In genomic region chr22:49674479-49674830, GRCh38 we compare ENCODE assay signal across 17 cellular contexts.
DNase-seq lines count a peak whose midpoint lies in the region; ATAC-seq, FAIRE-seq and TF ChIP-seq lines count a peak whose summit lies in the region.
"Had no signal": no experiment of that assay in that cellular context is flagged by ENCODE, and none has a peak within 500 bp of the region (broad histone marks: within the 10 kb centered on the region; RNA-seq: fewer than 3 reads in every experiment).

No MANE protein-coding gene starts in this region.

- H3K23ac ChIP-seq in H1 (ENCODE audit: insufficient read length), result no peak overlapping the region

- H3K27ac ChIP-seq in H1 (ENCODE audit: low read depth, low read length), result no peak overlapping the region
- no peak overlapping the region for H3K27ac ChIP-seq in osteoblast (ENCODE audit: low read depth, low read length)
- H3K27ac ChIP-seq in left ventricle myocardium inferior (replicated peaks), result no peak overlapping the region
- H3K27ac ChIP-seq: BLaER1 treated with 17β-estradiol and CSF1 and Interleukin-3, amounts not matched to agents 10 nM and 100 nM had no signal

- H3K9ac ChIP-seq in H1 (replicated peaks in 1 of 4; ENCODE audit: extremely low read depth in 1 of 4, low read depth in 3 of 4, low read length in 3 of 4), result no peak overlapping the region
- H3K9ac ChIP-seq: BLaER1 treated with 17β-estradiol and CSF1 and Interleukin-3, amounts not matched to agents 10 nM and 100 nM had no signal

- H3K79me1 ChIP-seq in H1 (ENCODE audit: low read depth, low read length), result no peaks in the 10 kb centered on the region

- FAIRE-seq in H1 (lab: Jason Lieb, UNC), result no peak
- FAIRE-seq: GM12878, GM18507, H54, HepG2 had no signal

- no peak overlapping the region for H3K27ac Mint-ChIP-seq in activated CD8-positive, alpha-beta memory T cell treated with anti-CD3 and anti-CD28 coated beads, Interleukin-2, amount 10 ng/mL, durations not matched to agents 7 days and 5 days
- H3K27ac Mint-ChIP-seq: CD4-positive, CD25-positive, alpha-beta regulatory T cell had no signal

- H3K4ac ChIP-seq in H1 (replicated peaks; ENCODE audit: insufficient read length, low read depth, low read length), result no peak overlapping the region

- no peak for TF ChIP-seq RAD21 in H1 (IDR thresholded peaks at IDR 0.05 in 1 of 2, conservative IDR thresholded peaks at IDR 0.05 in 1 of 2; ENCODE audit: low read depth in 2 of 2, low read length in 2 of 2)

- ATAC-seq in activated CD8-positive, alpha-beta memory T cell treated with anti-CD3 and anti-CD28 coated beads, Interleukin-2, amount 10 ng/mL, durations not matched to agents 7 days and 5 days, result no peak
- ATAC-seq: GM12878, HCT116, HepG2 had no signal

- POLR2A ChIA-PET in H1 (lab: Charles Lee; ENCODE audit: partially characterized antibody), result no interaction called here

- H3K9me3 ChIP-seq in H1 (ENCODE audit: insufficient read depth in 2 of 2, low read depth in 1 of 2, low read length in 1 of 2), result no peaks in the 10 kb centered on the region; a peak in 2 of 4 replicates
- H3K9me3 ChIP-seq in osteoblast (ENCODE audit: low read depth, low read length), result no peaks in the 10 kb centered on the region
- H3K9me3 ChIP-seq in left ventricle myocardium inferior (replicated peaks), result peaks cover 2% of the 10 kb centered on the region

- H4K20me1 ChIP-seq in H1 (replicated peaks in 1 of 2; ENCODE audit: control insufficient read depth in 1 of 2, insufficient read depth in 2 of 2, low read length in 2 of 2), result peaks cover 0 to 1% of the 10 kb centered on the region in 2 experiments
- H4K20me1 ChIP-seq in osteoblast (ENCODE audit: insufficient read depth, low read length), result no peaks in the 10 kb centered on the region
- H4K20me1 ChIP-seq: BLaER1 treated with 17β-estradiol and CSF1 and Interleukin-3, amounts not matched to agents 10 nM and 100 nM had no signal

- no peaks in the 10 kb centered on the region for H3K36me3 Mint-ChIP-seq in activated CD8-positive, alpha-beta memory T cell treated with anti-CD3 and anti-CD28 coated beads, Interleukin-2, amount 10 ng/mL, durations not matched to agents 7 days and 5 days
- H3K36me3 Mint-ChIP-seq: CD4-positive, CD25-positive, alpha-beta regulatory T cell had no signal

- H3K4me2 ChIP-seq in H1 (ENCODE audit: insufficient read depth in 1 of 2, low read depth in 2 of 2, low read length in 2 of 2), result no peak overlapping the region
- H3K4me2 ChIP-seq in osteoblast (ENCODE audit: insufficient read depth, low read length), result no peak overlapping the region
- H3K4me2 ChIP-seq: BLaER1 treated with 17β-estradiol and CSF1 and Interleukin-3, amounts not matched to agents 10 nM and 100 nM had no signal

- H4K5ac ChIP-seq in H1 (ENCODE audit: insufficient read length, low read depth, low read length), result no peak overlapping the region

- peaks cover 7% of the 10 kb centered on the region for H3K4me1 Mint-ChIP-seq in activated CD8-positive, alpha-beta memory T cell treated with anti-CD3 and anti-CD28 coated beads, Interleukin-2, amount 10 ng/mL, durations not matched to agents 7 days and 5 days

- no peak overlapping the region for H3K56ac ChIP-seq in H1 (replicated peaks; ENCODE audit: insufficient read length, low read depth, low read length)

- intact Hi-C loops in left ventricle myocardium inferior (cut with micrococcal nuclease), result no loop called here

- no peak overlapping the region for H3K14ac ChIP-seq in H1 (ENCODE audit: insufficient read length)

- no peak overlapping the region for H2BK15ac ChIP-seq in H1 (ENCODE audit: low read length)

- H2AFZ ChIP-seq in H1 (ENCODE audit: low read length) (no peak overlapping the region), osteoblast (ENCODE audit: low read length) (no peak overlapping the region)

- no peak for TF ChIP-seq EP300 in H1 (IDR thresholded peaks at IDR 0.05; ENCODE audit: borderline replicate concordance in 1 of 2, low read depth in 2 of 2, low read length in 2 of 2)

- no peak overlapping the region for H2BK12ac ChIP-seq in H1 (ENCODE audit: low read depth, low read length)

- no peaks in the 10 kb centered on the region for H3K9me3 Mint-ChIP-seq in activated CD8-positive, alpha-beta memory T cell treated with anti-CD3 and anti-CD28 coated beads, Interleukin-2, amount 10 ng/mL, durations not matched to agents 7 days and 5 days (ENCODE audit: low read depth)

- CTCF ChIA-PET in activated CD8-positive, alpha-beta memory T cell treated with anti-CD3 and anti-CD28 coated beads, Interleukin-2, amount 10 ng/mL, durations not matched to agents 7 days and 5 days (lab: Charles Lee), result no interaction called here
- CTCF ChIA-PET in H1 (lab: Charles Lee; ENCODE audit: partially characterized antibody), result interaction anchor here (0.6 to 1.2 kb wide), 3 partner anchors 27 to 823 kb away, joined by 3 to 4 read pairs (median 3); no protein-coding TSS in a partner anchor

- 90% methylated on average over 4 of the region's 10 CpGs; no CpG with 5 or more reads in 1 of the 2 experiments for WGBS in H1 (ENCODE audit: extremely low coverage in 1 of 2, insufficient coverage in 1 of 2, insufficient read length in 1 of 2, insufficient replicate concordance in 2 of 2, low coverage in 1 of 2, low lambda C conversion rate in 2 of 2, missing lambda C conversion rate in 1 of 2), 2 experiments

- H2BK20ac ChIP-seq in H1 (ENCODE audit: low read length), result no peak overlapping the region

- H3K23me2 ChIP-seq in H1 (ENCODE audit: low read depth, low read length), result peaks cover 9% of the 10 kb centered on the region; the same call in 1 of the 2 replicates

- H3K79me2 ChIP-seq in H1 (ENCODE audit: control insufficient read depth in 1 of 2, insufficient read depth in 2 of 2, low read length in 2 of 2), result no peaks in the 10 kb centered on the region
- H3K79me2 ChIP-seq in osteoblast (ENCODE audit: insufficient read depth, low read length), result no peaks in the 10 kb centered on the region

- peaks cover 39% of the 10 kb centered on the region for H3K27me3 Mint-ChIP-seq in activated CD8-positive, alpha-beta memory T cell treated with anti-CD3 and anti-CD28 coated beads, Interleukin-2, amount 10 ng/mL, durations not matched to agents 7 days and 5 days

- H3K36me3 ChIP-seq in H1 (ENCODE audit: control insufficient read depth in 2 of 4, insufficient read depth in 4 of 4, low read length in 3 of 4) (no peaks in the 10 kb centered on the region), osteoblast (ENCODE audit: insufficient read depth, low read length) (no peaks in the 10 kb centered on the region), left ventricle myocardium inferior (no peaks in the 10 kb centered on the region)

- H3K4me1 ChIP-seq in H1 (replicated peaks in 1 of 4; ENCODE audit: control insufficient read depth in 3 of 4, insufficient read depth in 4 of 4, low read length in 3 of 4), result peaks cover 0 to 16% (median 4%) of the 10 kb centered on the region in 4 experiments
- H3K4me1 ChIP-seq in osteoblast (ENCODE audit: insufficient read depth, low read length), result no peaks in the 10 kb centered on the region
- H3K4me1 ChIP-seq in left ventricle myocardium inferior, result peaks cover 15% of the 10 kb centered on the region

- H2BK5ac ChIP-seq in H1 (ENCODE audit: low read depth, low read length), result no peak overlapping the region

- no peak overlapping the region for H2AK5ac ChIP-seq in H1 (ENCODE audit: low read depth, low read length)

- H3K4me3 Mint-ChIP-seq in activated CD8-positive, alpha-beta memory T cell treated with anti-CD3 and anti-CD28 coated beads, Interleukin-2, amount 10 ng/mL, durations not matched to agents 7 days and 5 days, result no peak overlapping the region

- no peak overlapping the region for H4K91ac ChIP-seq in H1 (replicated peaks; ENCODE audit: insufficient read length, low read length)

- TF ChIP-seq CTCF in H1 (IDR thresholded peaks at IDR 0.05; ENCODE audit: control extremely low read depth in 1 of 3, insufficient read depth in 1 of 3, low read depth in 1 of 3, low read length in 3 of 3), result no peak
- no peak for TF ChIP-seq CTCF in osteoblast (IDR thresholded peaks at IDR 0.05; ENCODE audit: extremely low read depth, low read depth, low read length)
- TF ChIP-seq CTCF in left ventricle myocardium inferior (IDR thresholded peaks at IDR 0.05; ENCODE audit: borderline replicate concordance), result no peak

- peaks cover 23 to 40% (median 31%) of the 10 kb centered on the region in 4 experiments for H3K27me3 ChIP-seq in H1 (replicated peaks in 1 of 4; ENCODE audit: control insufficient read depth in 3 of 4, extremely low read depth in 1 of 4, insufficient read depth in 3 of 4, low read length in 3 of 4)
- peaks cover 10% of the 10 kb centered on the region for H3K27me3 ChIP-seq in osteoblast (ENCODE audit: insufficient read depth, low read length)
- H3K27me3 ChIP-seq in left ventricle myocardium inferior (ENCODE audit: low read depth), result peaks cover 83% of the 10 kb centered on the region

- no peak overlapping the region; the same call in 1 of the 2 replicates for H4K8ac ChIP-seq in H1 (ENCODE audit: extremely low read depth, insufficient read depth, low read length)

- no peak for TF ChIP-seq POLR2A in H1 (IDR thresholded peaks at IDR 0.05; ENCODE audit: control extremely low read depth in 1 of 2, low read depth in 2 of 2, low read length in 2 of 2)

- H2BK120ac ChIP-seq in H1 (replicated peaks; ENCODE audit: low read depth, low read length), result peak overlapping the region; percentile 43

- H3K18ac ChIP-seq in H1 (ENCODE audit: extremely low read depth, low read length), result no peak overlapping the region

- DNase-seq in activated CD8-positive, alpha-beta memory T cell treated with anti-CD3 and anti-CD28 coated beads, Interleukin-2, amount 10 ng/mL, durations not matched to agents 7 days and 5 days, result peak; percentile 25
- DNase-seq in activated CD8-positive, alpha-beta memory T cell treated with anti-CD3 and anti-CD28 coated beads, Interleukin-2, amount 50 U/mL, for 4 hours, result no peak
- DNase-seq in H1 (ENCODE audit: low read depth in 1 of 2, low spot score in 2 of 2), result no peak
- DNase-seq in osteoblast (ENCODE audit: insufficient read length, low spot score, missing footprints), result peak; percentile 71
- no peak for DNase-seq in HUDEP-2 (lab: John Stamatoyannopoulos, UW; ENCODE audit: unreplicated experiment in 76 of 76)
- no peak for DNase-seq in MV-4-11 (lab: John Stamatoyannopoulos, UW)
- no peak for DNase-seq in left ventricle myocardium inferior
- DNase-seq: ACHN; Calu3; CD4-positive, CD25-positive, alpha-beta regulatory T cell; DMS79 had no signal

- H3K4me3 ChIP-seq in H1 (ENCODE audit: extremely low read depth in 1 of 4, insufficient read depth in 2 of 4, low read depth in 3 of 4, low read length in 4 of 4) (no peak overlapping the region; a peak in 1 of 8 replicates), osteoblast (ENCODE audit: insufficient read depth, low read length) (no peak overlapping the region), left ventricle myocardium inferior (no peak overlapping the region)
- H3K4me3 ChIP-seq: BLaER1 treated with 17β-estradiol and CSF1 and Interleukin-3, amounts not matched to agents 10 nM and 100 nM; GM12878 had no signal

TF ChIP-seq in H1, 55 proteins besides CTCF, POLR2A, EP300 and RAD21 (continues in another document):
- no peak for TF ChIP-seq BACH1 (IDR thresholded peaks at IDR 0.05; ENCODE audit: low read length)

Comparison
In these comparisons a context has a peak if more than half of its experiments do, and no peak if none do; other contexts are left out.
1. DNase-seq: peak in activated CD8-positive, alpha-beta memory T cell treated with anti-CD3 and anti-CD28 coated beads, Interleukin-2, amount 10 ng/mL, durations not matched to agents 7 days and 5 days (single experiment) and osteoblast (single experiment); none in activated CD8-positive, alpha-beta memory T cell treated with anti-CD3 and anti-CD28 coated beads, Interleukin-2, amount 50 U/mL, for 4 hours (single experiment), H1 (0 of 2), HUDEP-2 (0 of 76), MV-4-11 (single experiment) and left ventricle myocardium inferior (single experiment).